12 cellular contexts compared by ENCODE assay signal in the genomic region with DNA sequence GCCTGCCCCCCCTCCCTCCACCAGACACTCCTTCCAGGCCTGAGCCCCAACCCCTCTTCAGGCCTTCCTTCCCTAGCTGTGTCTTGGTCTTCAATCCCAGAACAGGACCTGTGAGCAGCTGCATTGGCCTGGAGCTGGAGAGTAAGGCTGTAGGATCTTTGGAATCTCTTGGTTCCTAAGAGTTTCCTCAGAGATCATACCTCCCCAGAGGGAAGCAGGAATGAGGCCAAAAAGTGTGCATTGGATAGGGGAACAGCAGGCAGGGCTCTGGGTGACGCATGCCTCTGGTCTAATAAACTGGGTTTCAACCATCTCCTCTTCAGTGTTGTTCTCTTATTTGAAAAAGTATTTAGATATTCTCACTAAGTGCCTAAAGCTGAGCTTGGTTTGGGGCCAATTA. TPM values are rescaled to one million over a fixed set of nuclear protein-coding genes. Genes with fewer than 3 reads are reported as not detected.
DNase-seq lines count a peak whose midpoint lies in the region; ATAC-seq and TF ChIP-seq lines count a peak whose summit lies in the region.
"Had no signal": no experiment of that assay in that cellular context is flagged by ENCODE, and none has a peak within 500 bp of the region (broad histone marks: within the 10 kb centered on the region; RNA-seq: fewer than 3 reads in every experiment).

No MANE protein-coding gene starts in this region.

- no peak overlapping the region for H3K4me3 ChIP-seq in hepatocyte
- H3K4me3 ChIP-seq: heart right ventricle, vagina had no signal

- H3K4me1 ChIP-seq in hepatocyte (ENCODE audit: insufficient read depth) = peaks cover 19% of the 10 kb centered on the region

- H3K36me3 Mint-ChIP-seq in activated T-cell treated with anti-CD3 and anti-CD28 coated beads, Interleukin-2, amount 50 U/mL, for 24 hours (ENCODE audit: low read depth) = peaks cover 34% of the 10 kb centered on the region
- peaks cover 15% of the 10 kb centered on the region for H3K36me3 Mint-ChIP-seq in stimulated activated memory B cell treated with anti-CD40 and anti-IgM and Interleukin-4, amounts not matched to agents 10 μg/mL and 1 μg/mL and 100 μg/mL, for 72 hours

- H3K27ac ChIP-seq in VCaP = peak overlapping the region; percentile 97
- H3K27ac ChIP-seq in hepatocyte = peak overlapping the region; percentile 96
- H3K27ac ChIP-seq: heart right ventricle had no signal

- no peaks in the 10 kb centered on the region for H3K27me3 ChIP-seq in hepatocyte
- H3K27me3 ChIP-seq: heart right ventricle, vagina had no signal

- H3K9me3 ChIP-seq in hepatocyte (ENCODE audit: low read depth) = no peaks in the 10 kb centered on the region
- H3K9me3 ChIP-seq: heart right ventricle, vagina had no signal

- no peak overlapping the region for H3K4me2 ChIP-seq in hepatocyte

- peaks cover 15% of the 10 kb centered on the region for H3K79me2 ChIP-seq in hepatocyte

- DNase-seq in activated T-cell treated with anti-CD3 and anti-CD28 coated beads, Interleukin-2, amount 50 U/mL, for 24 hours = no peak
- DNase-seq in activated T-cell treated with anti-CD3 and anti-CD28 coated beads, Interleukin-2, amount 50 U/mL, for 48 hours = no peak
- DNase-seq in hepatocyte (ENCODE audit: low spot score) (no peak), cortex of kidney (lab: John Stamatoyannopoulos, UW) (no peak), T1000 (lab: John Stamatoyannopoulos, UW) (no peak)
- DNase-seq: heart right ventricle, NCI-H446 had no signal

- H3K4me1 Mint-ChIP-seq in activated T-cell treated with anti-CD3 and anti-CD28 coated beads, Interleukin-2, amount 50 U/mL, for 24 hours (ENCODE audit: low read depth) = peaks cover 33% of the 10 kb centered on the region
- H3K4me1 Mint-ChIP-seq in stimulated activated memory B cell treated with anti-CD40 and anti-IgM and Interleukin-4, amounts not matched to agents 10 μg/mL and 1 μg/mL and 100 μg/mL, for 72 hours = peaks cover 41% of the 10 kb centered on the region

- 100% methylated on average over 1 of the region's 1 CpG for WGBS in hepatocyte (ENCODE audit: low lambda C conversion rate, missing lambda C conversion rate)

- H3K27me3 Mint-ChIP-seq in activated T-cell treated with anti-CD3 and anti-CD28 coated beads, Interleukin-2, amount 50 U/mL, for 24 hours = no peaks in the 10 kb centered on the region
- H3K27me3 Mint-ChIP-seq in stimulated activated memory B cell treated with anti-CD40 and anti-IgM and Interleukin-4, amounts not matched to agents 10 μg/mL and 1 μg/mL and 100 μg/mL, for 72 hours = no peaks in the 10 kb centered on the region

- TF ChIP-seq CTCF in VCaP (conservative IDR thresholded peaks at IDR 0.05) (no peak), hepatocyte (IDR thresholded peaks at IDR 0.05; ENCODE audit: poor library complexity) (no peak)

- peak overlapping the region; percentile 87 for H3K27ac Mint-ChIP-seq in activated T-cell treated with anti-CD3 and anti-CD28 coated beads, Interleukin-2, amount 50 U/mL, for 24 hours
- H3K27ac Mint-ChIP-seq in stimulated activated memory B cell treated with anti-CD40 and anti-IgM and Interleukin-4, amounts not matched to agents 10 μg/mL and 1 μg/mL and 100 μg/mL, for 72 hours = peak overlapping the region; percentile 86

- no peaks in the 10 kb centered on the region for H3K9me3 Mint-ChIP-seq in activated T-cell treated with anti-CD3 and anti-CD28 coated beads, Interleukin-2, amount 50 U/mL, for 24 hours
- H3K9me3 Mint-ChIP-seq in stimulated activated memory B cell treated with anti-CD40 and anti-IgM and Interleukin-4, amounts not matched to agents 10 μg/mL and 1 μg/mL and 100 μg/mL, for 72 hours = no peaks in the 10 kb centered on the region

- H3K9me2 ChIP-seq in hepatocyte (replicated peaks; ENCODE audit: insufficient read depth) = no peaks in the 10 kb centered on the region

- ATAC-seq in stimulated activated memory B cell treated with anti-CD40 and anti-IgM and Interleukin-4, amounts not matched to agents 10 μg/mL and 1 μg/mL and 100 μg/mL, for 72 hours = no peak
- ATAC-seq in HG02885 (IDR thresholded peaks at IDR 0.05; ENCODE audit: poor library complexity, unreplicated experiment) = no peak
- ATAC-seq: heart right ventricle, left lobe of liver had no signal

- peaks cover 7% of the 10 kb centered on the region for H4K20me1 ChIP-seq in hepatocyte (ENCODE audit: insufficient read depth, poor library complexity, severe bottlenecking)

- no peaks in the 10 kb centered on the region for H3K36me3 ChIP-seq in hepatocyte (replicated peaks; ENCODE audit: insufficient read depth, low read depth)

- H3K4me3 Mint-ChIP-seq in activated T-cell treated with anti-CD3 and anti-CD28 coated beads, Interleukin-2, amount 50 U/mL, for 24 hours = peak overlapping the region; percentile 67
- H3K4me3 Mint-ChIP-seq in stimulated activated memory B cell treated with anti-CD40 and anti-IgM and Interleukin-4, amounts not matched to agents 10 μg/mL and 1 μg/mL and 100 μg/mL, for 72 hours = peak overlapping the region; percentile 74

- H2AFZ ChIP-seq in hepatocyte = no peak overlapping the region

RNA-seq across cellular contexts. Expression of gene SMARCD1, which starts 1.8 kb away (rescaled TPM):
- total RNA-seq in hepatocyte = 33.4 and 44.0 TPM in 2 replicates
- polyA plus RNA-seq in hepatocyte = 26.1 and 27.9 TPM in 2 replicates

RNA-seq across cellular contexts. Expression of gene GPD1, which starts 20.5 kb away (rescaled TPM):
- 46.8 and 64.1 TPM in 2 replicates for total RNA-seq in hepatocyte
- polyA plus RNA-seq in hepatocyte = 20.4 and 30.6 TPM in 2 replicates

RNA-seq across cellular contexts. Expression of gene ASIC1, which starts 25.9 kb away (rescaled TPM):
- 2.4 and 3.1 TPM in 2 replicates for total RNA-seq in hepatocyte
- polyA plus RNA-seq in hepatocyte = 4.6 and 6.7 TPM in 2 replicates

RNA-seq across cellular contexts. Expression of gene COX14, which starts 28.7 kb away (rescaled TPM):
- 61.5 and 73.5 TPM in 2 replicates for total RNA-seq in hepatocyte
- 150 and 186 TPM in 2 replicates for polyA plus RNA-seq in hepatocyte

RNA-seq across cellular contexts. Expression of gene RACGAP1, which starts 58.0 kb away (rescaled TPM):
- total RNA-seq in hepatocyte = 22.1 and 22.2 TPM in 2 replicates
- 12.6 and 17.3 TPM in 2 replicates for polyA plus RNA-seq in hepatocyte
